In the genomic region with DNA sequence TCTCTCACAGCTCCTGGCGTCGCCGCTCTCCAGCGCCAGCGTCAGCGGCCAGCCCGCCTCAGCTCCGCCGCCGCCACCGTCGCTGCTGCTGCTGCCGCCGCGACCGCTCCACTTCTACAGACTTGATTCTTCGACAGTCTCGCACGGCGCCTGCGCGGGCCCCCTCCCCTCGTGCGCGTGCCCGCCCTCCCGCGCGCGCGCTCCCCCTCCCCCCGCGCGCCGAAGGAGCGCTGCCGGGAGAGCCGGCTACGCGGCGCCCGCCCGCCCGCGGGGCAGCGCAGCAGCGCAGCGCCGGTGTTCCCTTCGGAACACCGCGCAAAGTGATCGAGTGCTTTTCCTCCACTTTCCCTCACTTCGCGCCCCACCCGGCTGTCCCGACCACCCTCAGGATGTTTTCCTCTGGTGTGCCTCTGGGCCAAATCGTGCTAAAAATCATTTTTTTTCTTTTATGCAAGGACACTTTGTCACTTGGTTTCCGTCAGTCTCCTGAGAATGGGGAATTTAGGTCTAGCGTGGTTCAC, we compare ENCODE assay signal across 8 cellular contexts. TPM values are rescaled to one million over a fixed set of nuclear protein-coding genes. Genes with fewer than 3 reads are reported as not detected.
A peak's percentile ranks its signal among the peaks of the same experiment; 100 is the strongest.
DNase-seq lines count a peak whose midpoint lies in the region; ATAC-seq and TF ChIP-seq lines count a peak whose summit lies in the region.

IRF2BP2 (minus strand) TSS at position 118 of the 521 bp plus-strand sequence. CDS start 684 bp downstream, outside the sequence.

- peaks cover 14% of the 10 kb centered on the region for H4K20me1 ChIP-seq in GM23338 (replicated peaks; ENCODE audit: insufficient read depth)

- peak; percentile 91 to 97 for TF ChIP-seq POLR2A in adrenal gland (IDR thresholded peaks at IDR 0.05)
- peak; percentile 80 to 98 for TF ChIP-seq POLR2A in uterus (IDR thresholded peaks at IDR 0.05)

- H3K27me3 Mint-ChIP-seq in GM23338 (ENCODE audit: insufficient read depth, low read depth, poor library complexity): peaks cover 14% of the 10 kb centered on the region

- intact Hi-C loops in T-helper 1 cell treated with Interleukin-12 subunit alpha and Interleukin-12 subunit beta and Interleukin-4 antibody, amounts not matched to agents 30 ng/mL and 1 ng/mL, for 36 hours (cut with micrococcal nuclease): loop anchor here (2.0 to 5.0 kb wide), 2 partner anchors 238 to 551 kb away; partner anchors contain the start of genes COA6 and RBM34
- intact Hi-C loops in adrenal gland (cut with DNase I) (loop anchor here (2.0 to 5.0 kb wide), 3 partner anchors 112 to 367 kb away; no protein-coding TSS in a partner anchor), left cardiac atrium (cut with DNase I) (loop anchor here (2.0 to 10.0 kb wide), 6 partner anchors 72 to 372 kb away; no protein-coding TSS in a partner anchor), posterior vena cava (cut with DNase I) (loop anchor here (5.0 to 10.0 kb wide), 4 partner anchors 112 to 472 kb away; no protein-coding TSS in a partner anchor), uterus (cut with DNase I; ENCODE audit: low total_unique reads) (loop anchor here (2.0 kb wide), 1 partner anchor 115 kb away; no protein-coding TSS in a partner anchor)

- peak within 1 kb of the TSS; percentile 72 for H3K4me3 ChIP-seq in GM23338
- H3K4me3 ChIP-seq in adrenal gland: peak within 1 kb of the TSS; percentile 59 to 93 (median 80)
- peak within 1 kb of the TSS; percentile 53 to 54 for H3K4me3 ChIP-seq in uterus

- peaks cover 4% of the 10 kb centered on the region; the same call in 1 of the 2 replicates for H3F3A ChIP-seq in GM23338 (replicated peaks; ENCODE audit: low read depth)

- peaks cover 36% of the 10 kb centered on the region for H3K36me3 Mint-ChIP-seq in GM23338 (ENCODE audit: low read depth)

- peak within 1 kb of the TSS; percentile 99 for H3K27ac Mint-ChIP-seq in GM23338

- DNase-seq in COLO829 (ENCODE audit: low spot score): peak; percentile 80
- peak; percentile 73 for DNase-seq in GM23338 (ENCODE audit: low spot score)
- DNase-seq in NCI-H1092 (lab: John Stamatoyannopoulos, UW): peak; percentile 78
- peak; percentile 80 to 90 (median 85) for DNase-seq in adrenal gland
- peak; percentile 86 for DNase-seq in left cardiac atrium
- DNase-seq in posterior vena cava (ENCODE audit: low spot score): peak; percentile 94
- peak; percentile 78 to 86 for DNase-seq in uterus

- H3K4me3 Mint-ChIP-seq in GM23338: peak within 1 kb of the TSS; percentile 93

- no peaks in the 10 kb centered on the region for H3K9me2 ChIP-seq in GM23338 (ENCODE audit: insufficient read depth)

- no peak for TF ChIP-seq CTCF in GM23338 (conservative IDR thresholded peaks at IDR 0.05; ENCODE audit: low read depth in 2 of 2)
- peak in 1 of 6 experiments; percentile 21 for TF ChIP-seq CTCF in adrenal gland (IDR thresholded peaks at IDR 0.05)
- TF ChIP-seq CTCF in uterus (IDR thresholded peaks at IDR 0.05): peak in 1 of 4 experiments; percentile 10

- H3K9me3 Mint-ChIP-seq in GM23338: peaks cover 7% of the 10 kb centered on the region; the same call in 1 of the 3 replicates

- peak within 1 kb of the TSS; percentile 99 for H3K27ac ChIP-seq in GM23338 (ENCODE audit: low read depth)
- peak within 1 kb of the TSS; percentile 100 for H3K27ac ChIP-seq in adrenal gland
- H3K27ac ChIP-seq in uterus: peak within 1 kb of the TSS; percentile 99 to 100

- peak; percentile 15 for ATAC-seq in GM23338
- ATAC-seq in left cardiac atrium: peak; percentile 56 to 58

- no peaks in the 10 kb centered on the region for H3K27me3 ChIP-seq in GM23338 (ENCODE audit: insufficient read depth)
- no peaks in the 10 kb centered on the region for H3K27me3 ChIP-seq in adrenal gland
- H3K27me3 ChIP-seq in uterus: no peaks in the 10 kb centered on the region

- H3K4me1 ChIP-seq in GM23338 (ENCODE audit: insufficient read depth) (peaks cover 50% of the 10 kb centered on the region), adrenal gland (replicated peaks in 1 of 2) (peaks cover 45 to 49% of the 10 kb centered on the region in 2 donors), uterus (peaks cover 6 to 7% of the 10 kb centered on the region in 2 donors)

- H3K36me3 ChIP-seq in GM23338 (ENCODE audit: insufficient read depth) (peaks cover 6% of the 10 kb centered on the region; the same call in 1 of the 2 replicates), adrenal gland (replicated peaks in 1 of 2) (peaks cover 0 to 30% of the 10 kb centered on the region in 2 donors), uterus (no peaks in the 10 kb centered on the region)

- no peak within 1 kb of the TSS for H2AFZ ChIP-seq in GM23338

- H3K9me3 ChIP-seq in adrenal gland (replicated peaks in 1 of 3) (no peaks in the 10 kb centered on the region), uterus (no peaks in the 10 kb centered on the region)

- H3K4me2 ChIP-seq in GM23338: peak within 1 kb of the TSS; percentile 85

- H3K4me1 Mint-ChIP-seq in GM23338: peaks cover 58% of the 10 kb centered on the region

- peaks cover 40% of the 10 kb centered on the region for H3K79me2 ChIP-seq in GM23338 (replicated peaks; ENCODE audit: insufficient read depth)

- 0 to 1% (median 0%) methylated on average over 10 to 60 of the region's 60 CpGs for WGBS in adrenal gland, 4 donors

TF ChIP-seq in GM23338, 12 proteins besides CTCF, POLR2A, EP300 and RAD21:
- TF ChIP-seq REST (IDR thresholded peaks at IDR 0.05; ENCODE audit: unreplicated experiment): no peak
- TF ChIP-seq POLR2AphosphoS5 (IDR thresholded peaks at IDR 0.05; ENCODE audit: low read depth): peak; percentile 78
TF ChIP-seq in GM23338: peak in this region for 1.

RNA-seq across cellular contexts. Expression of gene IRF2BP2, which starts in this region (rescaled TPM):
- 62.4 and 62.9 TPM in 2 replicates for total RNA-seq in GM23338 (2014; rRNA removed; shearing (Covaris generic))
- polyA plus RNA-seq in GM23338 (2016; fragmentation: Nextera tagmentation; extraction: Ambion mirVana) (19.4 and 21.5 TPM in 2 replicates), adrenal gland (10 to 100 TPM; 47.2 to 87.6 (median 67.4) TPM)
- total RNA-seq in T-helper 1 cell treated with Interleukin-12 subunit alpha and Interleukin-12 subunit beta and Interleukin-4 antibody, amounts not matched to agents 30 ng/mL and 1 ng/mL, for 36 hours: 160 and 166 TPM in 2 replicates
- total RNA-seq in adrenal gland (100 to 1,000 TPM in 4 of 8 donors, 10 to 100 TPM in 4; 66.5 to 182 (median 102) TPM), left cardiac atrium (100 to 1,000 TPM in 1 of 2 donors, 10 to 100 TPM in 1; 98.0 to 100 TPM), posterior vena cava (10 to 100 TPM; 72.1 to 86.2 TPM), uterus (100 to 1,000 TPM in 3 of 4 donors, 10 to 100 TPM in 1; 56.8 to 182 (median 124) TPM)

Comparison
In these comparisons a context has a peak if more than half of its experiments do, and no peak if none do; other contexts are left out.
1. Peak in every context shown above with its lines: DNase-seq, ATAC-seq, H3K4me3 ChIP-seq and H3K27ac ChIP-seq.